1 cellular context compared by ENCODE assay signal in the genomic region with DNA sequence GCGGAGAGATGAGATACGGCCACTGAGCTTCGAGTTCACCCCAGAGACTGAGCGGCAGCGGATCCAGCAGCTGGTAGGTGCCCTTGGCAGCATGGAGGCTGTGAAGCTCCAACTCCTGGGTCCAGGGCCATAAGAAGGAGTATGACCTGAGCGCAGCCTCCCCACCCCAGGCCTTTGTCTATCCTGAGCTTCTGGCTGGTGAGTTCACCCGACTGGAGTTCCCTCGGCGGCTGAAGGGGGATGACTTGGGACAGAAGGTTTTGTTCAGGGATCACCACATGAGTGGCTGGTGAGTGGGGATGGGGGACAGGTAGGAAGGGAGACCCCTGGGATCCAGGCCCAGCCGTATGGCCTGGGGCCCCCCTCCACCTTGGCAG.
TF ChIP-seq lines count a peak whose summit lies in the region.

No MANE protein-coding gene starts in this region.

TF ChIP-seq in WTC11, 78 proteins besides CTCF, POLR2A, EP300 and RAD21 (continued from another document):
- TF ChIP-seq, protein P1, sequence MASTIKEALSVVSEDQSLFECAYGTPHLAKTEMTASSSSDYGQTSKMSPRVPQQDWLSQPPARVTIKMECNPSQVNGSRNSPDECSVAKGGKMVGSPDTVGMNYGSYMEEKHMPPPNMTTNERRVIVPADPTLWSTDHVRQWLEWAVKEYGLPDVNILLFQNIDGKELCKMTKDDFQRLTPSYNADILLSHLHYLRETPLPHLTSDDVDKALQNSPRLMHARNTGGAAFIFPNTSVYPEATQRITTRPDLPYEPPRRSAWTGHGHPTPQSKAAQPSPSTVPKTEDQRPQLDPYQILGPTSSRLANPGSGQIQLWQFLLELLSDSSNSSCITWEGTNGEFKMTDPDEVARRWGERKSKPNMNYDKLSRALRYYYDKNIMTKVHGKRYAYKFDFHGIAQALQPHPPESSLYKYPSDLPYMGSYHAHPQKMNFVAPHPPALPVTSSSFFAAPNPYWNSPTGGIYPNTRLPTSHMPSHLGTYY (CRISPR knock-in tag; IDR thresholded peaks at IDR 0.05): no peak
- TF ChIP-seq, protein P2, sequence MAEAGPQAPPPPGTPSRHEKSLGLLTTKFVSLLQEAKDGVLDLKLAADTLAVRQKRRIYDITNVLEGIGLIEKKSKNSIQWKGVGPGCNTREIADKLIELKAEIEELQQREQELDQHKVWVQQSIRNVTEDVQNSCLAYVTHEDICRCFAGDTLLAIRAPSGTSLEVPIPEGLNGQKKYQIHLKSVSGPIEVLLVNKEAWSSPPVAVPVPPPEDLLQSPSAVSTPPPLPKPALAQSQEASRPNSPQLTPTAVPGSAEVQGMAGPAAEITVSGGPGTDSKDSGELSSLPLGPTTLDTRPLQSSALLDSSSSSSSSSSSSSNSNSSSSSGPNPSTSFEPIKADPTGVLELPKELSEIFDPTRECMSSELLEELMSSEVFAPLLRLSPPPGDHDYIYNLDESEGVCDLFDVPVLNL (CRISPR knock-in tag; IDR thresholded peaks at IDR 0.05; ENCODE audit: borderline replicate concordance, low read depth): no peak
- TF ChIP-seq GRHL2 (CRISPR knock-in tag; IDR thresholded peaks at IDR 0.05; ENCODE audit: insufficient replicate concordance, severe bottlenecking): no peak
- TF ChIP-seq ATF1 (CRISPR knock-in tag; IDR thresholded peaks at IDR 0.05): no peak
- TF ChIP-seq RORB (CRISPR knock-in tag; IDR thresholded peaks at IDR 0.05): no peak
- no peak for TF ChIP-seq ZNF416 (CRISPR knock-in tag; IDR thresholded peaks at IDR 0.05)
- TF ChIP-seq SOX15 (CRISPR knock-in tag; IDR thresholded peaks at IDR 0.05): no peak
- TF ChIP-seq, protein P3, sequence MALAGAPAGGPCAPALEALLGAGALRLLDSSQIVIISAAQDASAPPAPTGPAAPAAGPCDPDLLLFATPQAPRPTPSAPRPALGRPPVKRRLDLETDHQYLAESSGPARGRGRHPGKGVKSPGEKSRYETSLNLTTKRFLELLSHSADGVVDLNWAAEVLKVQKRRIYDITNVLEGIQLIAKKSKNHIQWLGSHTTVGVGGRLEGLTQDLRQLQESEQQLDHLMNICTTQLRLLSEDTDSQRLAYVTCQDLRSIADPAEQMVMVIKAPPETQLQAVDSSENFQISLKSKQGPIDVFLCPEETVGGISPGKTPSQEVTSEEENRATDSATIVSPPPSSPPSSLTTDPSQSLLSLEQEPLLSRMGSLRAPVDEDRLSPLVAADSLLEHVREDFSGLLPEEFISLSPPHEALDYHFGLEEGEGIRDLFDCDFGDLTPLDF (CRISPR knock-in tag; IDR thresholded peaks at IDR 0.05): no peak
- no peak for TF ChIP-seq NR1H2 (CRISPR knock-in tag; IDR thresholded peaks at IDR 0.05)
- no peak for TF ChIP-seq OVOL2 (CRISPR knock-in tag; IDR thresholded peaks at IDR 0.05; ENCODE audit: borderline replicate concordance)
